Comparison of ENCODE assay signal across 13 cellular contexts in the genomic region with DNA sequence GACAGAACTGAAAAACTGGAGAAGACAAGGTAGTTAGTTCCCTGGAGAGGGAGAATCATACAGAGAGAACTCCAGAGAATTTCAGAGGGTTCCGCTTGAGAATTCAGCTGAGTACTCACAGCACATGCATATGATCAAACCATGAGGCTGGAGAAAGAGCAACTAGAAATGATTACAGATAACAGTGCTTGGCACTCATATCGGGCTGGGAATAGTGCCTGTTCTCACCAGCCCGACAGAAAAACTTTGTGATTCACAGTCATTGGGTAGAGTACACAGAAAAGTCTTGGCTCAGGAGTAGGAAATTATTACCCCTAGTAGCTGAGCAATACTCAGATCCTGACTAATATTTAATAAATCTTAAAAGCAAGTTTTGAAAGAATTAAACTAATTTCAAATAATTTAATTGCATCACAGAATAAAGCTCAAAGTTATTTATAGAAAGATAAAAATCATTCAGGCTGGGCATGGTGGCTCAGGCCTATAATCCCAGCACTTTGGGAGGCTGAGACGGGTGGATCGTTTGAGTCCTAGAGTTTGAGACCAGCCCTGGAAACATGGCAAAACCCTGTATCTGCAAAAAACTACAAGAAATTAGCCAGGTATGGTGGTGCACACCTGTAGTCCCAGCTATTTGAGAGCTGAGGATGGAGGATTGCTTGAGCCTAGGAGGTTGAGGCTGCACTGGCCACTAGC. TPM values are rescaled to one million over a fixed set of nuclear protein-coding genes. Genes with fewer than 3 reads are reported as not detected.
DNase-seq lines count a peak whose midpoint lies in the region; ATAC-seq and TF ChIP-seq lines count a peak whose summit lies in the region.
"Had no signal": no experiment of that assay in that cellular context is flagged by ENCODE, and none has a peak within 500 bp of the region (broad histone marks: within the 10 kb centered on the region; RNA-seq: fewer than 3 reads in every experiment).

No MANE protein-coding gene starts in this region.

- TF ChIP-seq CTCF in epithelial cell of proximal tubule (conservative IDR thresholded peaks at IDR 0.05; ENCODE audit: low read depth, low read length) (no peak), upper lobe of left lung (IDR thresholded peaks at IDR 0.05) (no peak), dorsolateral prefrontal cortex (IDR thresholded peaks at IDR 0.05 in 54 of 56, conservative IDR thresholded peaks at IDR 0.05 in 2 of 56; ENCODE audit: low read depth in 1 of 56, partially characterized antibody in 56 of 56) (peak in 1 of 56 donors; percentile 28)

- ATAC-seq in upper lobe of left lung (ENCODE audit: low FRiP score in 2 of 2), result peak; percentile 53 to 89
- no peak for ATAC-seq in stimulated activated naive CD8-positive, alpha-beta T cell treated with anti-CD3 and anti-CD28 coated beads, Interleukin-15, amount 100 ng/mL, for 72 hours
- ATAC-seq: activated naive CD4-positive, alpha-beta T cell treated with anti-CD3 and anti-CD28 coated beads, Interleukin-2, amount 50 U/mL, for 72 hours had no signal

- DNase-seq in NCI-H446 (lab: John Stamatoyannopoulos, UW) (peak; percentile 3 to 36), epithelial cell of proximal tubule (ENCODE audit: low read depth) (peak; percentile 77), lung microvascular endothelial cell (ENCODE audit: low read depth in 2 of 2) (peak; percentile 42 to 52), upper lobe of left lung (no peak), DMS79 treated with DMSO at 0.1 percent for 48 hours (lab: John Stamatoyannopoulos, UW) (no peak), dorsolateral prefrontal cortex (no peak)
- no peak for DNase-seq in stimulated activated naive CD8-positive, alpha-beta T cell treated with anti-CD3 and anti-CD28 coated beads, Interleukin-15, amount 100 ng/mL, for 72 hours
- DNase-seq: activated CD4-positive, alpha-beta memory T cell treated with anti-CD3 and anti-CD28 coated beads, Interleukin-2, amount 10 ng/mL, durations not matched to agents 7 days and 5 days; lower lobe of right lung; NCI-H1930; SHP77 treated with DMSO at 0.1 percent for 48 hours; spleen had no signal

- no peak for TF ChIP-seq POLR2A in upper lobe of left lung (IDR thresholded peaks at IDR 0.05)

- no peak overlapping the region for H3K27ac Mint-ChIP-seq in stimulated activated naive CD8-positive, alpha-beta T cell treated with anti-CD3 and anti-CD28 coated beads, Interleukin-15, amount 100 ng/mL, for 72 hours
- H3K27ac Mint-ChIP-seq: activated CD4-positive, alpha-beta memory T cell treated with anti-CD3 and anti-CD28 coated beads, Interleukin-2, amount 10 ng/mL, durations not matched to agents 7 days and 5 days; activated naive CD4-positive, alpha-beta T cell treated with anti-CD3 and anti-CD28 coated beads, Interleukin-2, amount 50 U/mL, for 72 hours had no signal

- H3K4me1 Mint-ChIP-seq in stimulated activated naive CD8-positive, alpha-beta T cell treated with anti-CD3 and anti-CD28 coated beads, Interleukin-15, amount 100 ng/mL, for 72 hours, result peaks cover 24% of the 10 kb centered on the region

- no peaks in the 10 kb centered on the region for H3K9me3 ChIP-seq in upper lobe of left lung
- H3K9me3 ChIP-seq: lower lobe of right lung had no signal

- intact Hi-C loops in dorsolateral prefrontal cortex (cut with DNase I), result no loop called here

- 80 to 88% methylated on average over 5 of the region's 5 CpGs for WGBS in upper lobe of left lung, 2 donors

- H3K4me3 ChIP-seq in epithelial cell of proximal tubule (ENCODE audit: low read depth, low read length) (no peak overlapping the region), upper lobe of left lung (no peak overlapping the region), dorsolateral prefrontal cortex (peak overlapping the region in 4 of 59 donors; percentile 3 to 29 (median 10))
- H3K4me3 ChIP-seq: lower lobe of right lung, spleen had no signal

- no peaks in the 10 kb centered on the region for H3K36me3 ChIP-seq in upper lobe of left lung
- H3K36me3 ChIP-seq: lower lobe of right lung, spleen had no signal

- no peak overlapping the region for H3K4me3 Mint-ChIP-seq in stimulated activated naive CD8-positive, alpha-beta T cell treated with anti-CD3 and anti-CD28 coated beads, Interleukin-15, amount 100 ng/mL, for 72 hours
- H3K4me3 Mint-ChIP-seq: activated CD4-positive, alpha-beta memory T cell treated with anti-CD3 and anti-CD28 coated beads, Interleukin-2, amount 10 ng/mL, durations not matched to agents 7 days and 5 days had no signal

- H3K4me1 ChIP-seq in upper lobe of left lung, result no peaks in the 10 kb centered on the region
- H3K4me1 ChIP-seq: lower lobe of right lung had no signal

- H3K27me3 Mint-ChIP-seq in stimulated activated naive CD8-positive, alpha-beta T cell treated with anti-CD3 and anti-CD28 coated beads, Interleukin-15, amount 100 ng/mL, for 72 hours, result no peaks in the 10 kb centered on the region
- H3K27me3 Mint-ChIP-seq: activated CD4-positive, alpha-beta memory T cell treated with anti-CD3 and anti-CD28 coated beads, Interleukin-2, amount 10 ng/mL, durations not matched to agents 7 days and 5 days had no signal

- TF ChIP-seq EP300 in upper lobe of left lung (IDR thresholded peaks at IDR 0.05), result no peak

- H3K27me3 ChIP-seq in upper lobe of left lung (no peaks in the 10 kb centered on the region), dorsolateral prefrontal cortex (no peaks in the 10 kb centered on the region)
- H3K27me3 ChIP-seq: spleen had no signal

- no peak overlapping the region for H3K27ac ChIP-seq in upper lobe of left lung
- peak overlapping the region in 29 of 59 donors; percentile 1 to 79 (median 41) for H3K27ac ChIP-seq in dorsolateral prefrontal cortex
- H3K27ac ChIP-seq: lower lobe of right lung, spleen had no signal

- H3K9me3 Mint-ChIP-seq in stimulated activated naive CD8-positive, alpha-beta T cell treated with anti-CD3 and anti-CD28 coated beads, Interleukin-15, amount 100 ng/mL, for 72 hours, result no peaks in the 10 kb centered on the region
- H3K9me3 Mint-ChIP-seq: activated CD4-positive, alpha-beta memory T cell treated with anti-CD3 and anti-CD28 coated beads, Interleukin-2, amount 10 ng/mL, durations not matched to agents 7 days and 5 days had no signal

RNA-seq across cellular contexts. Expression of gene WDPCP, which starts 6.9 kb away (rescaled TPM):
- total RNA-seq in epithelial cell of proximal tubule (1.6 and 2.6 TPM in 2 replicates), lung microvascular endothelial cell (4.6 and 5.2 TPM in 2 replicates), upper lobe of left lung (10 to 100 TPM in 4 of 6 donors, 1 to 10 TPM in 2; 9.3 to 20.8 (median 11.5) TPM), dorsolateral prefrontal cortex (10 to 100 TPM; 22.1 to 56.7 (median 36.8) TPM)

RNA-seq across cellular contexts. Expression of gene MDH1, which starts 7.3 kb away (rescaled TPM):
- total RNA-seq in epithelial cell of proximal tubule (209 and 227 TPM in 2 replicates), lung microvascular endothelial cell (100 and 113 TPM in 2 replicates), upper lobe of left lung (100 to 1,000 TPM in 4 of 6 donors, 10 to 100 TPM in 2; 56.6 to 121 (median 104) TPM), dorsolateral prefrontal cortex (100 to 1,000 TPM; 170 to 794 (median 563) TPM)

Comparison
In these comparisons a context has a peak if more than half of its experiments do, and no peak if none do; other contexts are left out.
1. DNase-seq: peak in NCI-H446 (2 of 2), epithelial cell of proximal tubule (single experiment) and lung microvascular endothelial cell (2 of 2); none in upper lobe of left lung (0 of 2), DMS79 treated with DMSO at 0.1 percent for 48 hours (single experiment), stimulated activated naive CD8-positive, alpha-beta T cell treated with anti-CD3 and anti-CD28 coated beads, Interleukin-15, amount 100 ng/mL, for 72 hours (0 of 2) and dorsolateral prefrontal cortex (0 of 10).